ENCODE assay signal across 33 cellular contexts in genomic region chr10:70753026-70753663, GRCh38. TPM values are rescaled to one million over a fixed set of nuclear protein-coding genes. Genes with fewer than 3 reads are reported as not detected.
DNase-seq lines count a peak whose midpoint lies in the region; ATAC-seq and TF ChIP-seq lines count a peak whose summit lies in the region.
"Had no signal": no experiment of that assay in that cellular context is flagged by ENCODE, and none has a peak within 500 bp of the region (broad histone marks: within the 10 kb centered on the region; RNA-seq: fewer than 3 reads in every experiment).

No MANE protein-coding gene starts in this region.

- DNase-seq in Karpas-422, result peak; percentile 57
- DNase-seq in NOMO-1 treated with DMSO at 0.1 percent for 48 hours (lab: John Stamatoyannopoulos, UW; ENCODE audit: unreplicated experiment), result peak; percentile 52
- DNase-seq in globus pallidus (ENCODE audit: low spot score), result peak; percentile 18
- DNase-seq in pons (ENCODE audit: low spot score), result peak; percentile 55
- no peak for DNase-seq in NCI-H2107 treated with DMSO at 0.1 percent for 48 hours (lab: John Stamatoyannopoulos, UW; ENCODE audit: unreplicated experiment)
- no peak for DNase-seq in brain microvascular endothelial cell
- DNase-seq: activated naive CD4-positive, alpha-beta T cell treated with anti-CD3 and anti-CD28 coated beads, Interleukin-2, amount 50 U/mL, for 16 hours; body of pancreas; cerebellar nuclear complex; COR-L47; esophagus squamous epithelium; foreskin keratinocyte; GOT3; NCI-H1436 treated with DMSO at 0.1 percent for 48 hours; NCI-H2081 treated with DMSO at 0.1 percent for 48 hours; NCI-H345; nephron progenitor cell; stimulated activated CD4-positive, alpha-beta T cell treated with anti-CD3 and anti-CD28 coated beads, Interleukin-2, amount 100 ng/mL, for 24 hours; stimulated activated naive CD8-positive, alpha-beta T cell treated with anti-CD3 and anti-CD28 coated beads, Interleukin-15, Interleukin-2, amounts not matched to agents 100 U/mL and 50 U/mL, for 24 hours had no signal

- no peak for ATAC-seq in HG02642 (IDR thresholded peaks at IDR 0.05; ENCODE audit: poor library complexity, unreplicated experiment)
- ATAC-seq in GM18517 (IDR thresholded peaks at IDR 0.05; ENCODE audit: unreplicated experiment), result no peak
- ATAC-seq: activated T-helper 17 cell treated with anti-CD3 and anti-CD28 coated beads, Interleukin-2, amount 50 U/mL, for 72 hours; body of pancreas; foreskin keratinocyte; K562; mucosa of descending colon; stimulated activated naive CD8-positive, alpha-beta T cell treated with anti-CD3 and anti-CD28 coated beads, Interleukin-15, Interleukin-2, amounts not matched to agents 100 U/mL and 50 U/mL, for 24 hours had no signal

- no peaks in the 10 kb centered on the region for H3K9me2 ChIP-seq in Karpas-422 (replicated peaks; ENCODE audit: insufficient read depth, low read length)

- H3K36me3 ChIP-seq in Karpas-422 (ENCODE audit: insufficient read depth, low read length) (no peaks in the 10 kb centered on the region), brain microvascular endothelial cell (replicated peaks) (no peaks in the 10 kb centered on the region)
- H3K36me3 ChIP-seq: esophagus squamous epithelium had no signal

- H3K4me2 ChIP-seq in Karpas-422 (ENCODE audit: low read depth, low read length, poor library complexity, severe bottlenecking), result no peak overlapping the region

- H3K9ac ChIP-seq in Karpas-422 (ENCODE audit: low read length), result no peak overlapping the region

- H2AFZ ChIP-seq in Karpas-422 (ENCODE audit: low read length), result no peak overlapping the region

- H3K4me1 ChIP-seq in Karpas-422 (ENCODE audit: low read length), result no peaks in the 10 kb centered on the region
- H3K4me1 ChIP-seq: body of pancreas, esophagus squamous epithelium, foreskin keratinocyte had no signal

- H4K20me1 ChIP-seq in Karpas-422 (ENCODE audit: insufficient read depth, low read depth, low read length), result no peaks in the 10 kb centered on the region

- no peaks in the 10 kb centered on the region for H3K79me2 ChIP-seq in Karpas-422 (ENCODE audit: low read length)

- no peaks in the 10 kb centered on the region for H3K9me3 ChIP-seq in Karpas-422 (ENCODE audit: low read length)
- H3K9me3 ChIP-seq: body of pancreas, esophagus squamous epithelium, mucosa of descending colon had no signal

- H3K27ac ChIP-seq in Karpas-422 (ENCODE audit: low read length) (no peak overlapping the region), brain microvascular endothelial cell (no peak overlapping the region)
- H3K27ac ChIP-seq: body of pancreas, esophagus squamous epithelium, foreskin keratinocyte, RWPE1 had no signal

- no peak overlapping the region for H3K4me3 ChIP-seq in Karpas-422 (ENCODE audit: low read length)
- H3K4me3 ChIP-seq in brain microvascular endothelial cell (ENCODE audit: low read depth, low read length), result no peak overlapping the region
- H3K4me3 ChIP-seq: body of pancreas, esophagus squamous epithelium, K562, mucosa of descending colon had no signal

- in situ Hi-C loops in brain microvascular endothelial cell (cut with HindIII; ENCODE audit: low pct_ligation_motif_present, low sequenced_read_pairs), result loop anchor here (25.0 kb wide), 1 partner anchor 191 kb away; no protein-coding TSS in a partner anchor

- no peak for TF ChIP-seq CTCF in brain microvascular endothelial cell (IDR thresholded peaks at IDR 0.05; ENCODE audit: low read depth, low read length, missing control alignments)

- H3K27me3 ChIP-seq in Karpas-422 (ENCODE audit: low read length), result no peaks in the 10 kb centered on the region
- H3K27me3 ChIP-seq in brain microvascular endothelial cell (replicated peaks), result no peaks in the 10 kb centered on the region
- H3K27me3 ChIP-seq: body of pancreas, esophagus squamous epithelium had no signal

RNA-seq across cellular contexts. Expression of gene TBATA, which starts 32.0 kb away (rescaled TPM):
- total RNA-seq in Karpas-422 (2014; rRNA removed; shearing (Covaris generic); ENCODE audit: low replicate concordance), result not detected in 2 replicates
- total RNA-seq: activated T-helper 17 cell treated with anti-CD3 and anti-CD28 coated beads, Interleukin-2, amount 50 U/mL, for 72 hours; body of pancreas; dermis microvascular lymphatic vessel endothelial cell; esophagus squamous epithelium; foreskin keratinocyte; HT1080; K562; lung microvascular endothelial cell; M059J; mucosa of descending colon; OCI-LY7; right cardiac atrium; temporal lobe; urinary bladder had no signal

Comparison
In these comparisons a context has a peak if more than half of its experiments do, and no peak if none do; other contexts are left out.
1. DNase-seq: peak in Karpas-422 (single experiment), NOMO-1 treated with DMSO at 0.1 percent for 48 hours (single experiment), globus pallidus (single experiment) and pons (single experiment); none in NCI-H2107 treated with DMSO at 0.1 percent for 48 hours (single experiment) and brain microvascular endothelial cell (single experiment).